In genomic region chrX:138874271-138874670, GRCh38 we compare ENCODE assay signal across 33 cellular contexts.
DNase-seq lines count a peak whose midpoint lies in the region; ATAC-seq and TF ChIP-seq lines count a peak whose summit lies in the region.
"Had no signal": no experiment of that assay in that cellular context is flagged by ENCODE, and none has a peak within 500 bp of the region (broad histone marks: within the 10 kb centered on the region; RNA-seq: fewer than 3 reads in every experiment).

No MANE protein-coding gene starts in this region.

- no peak for ATAC-seq in HG03175 (IDR thresholded peaks at IDR 0.05; ENCODE audit: unreplicated experiment)
- ATAC-seq: A549; CD8-positive, alpha-beta T cell had no signal

- intact Hi-C loops in dendritic cell treated with granulocyte-macrophage colony-stimulating factor and Interleukin-4, amounts not matched to agents 40 ng/mL and 50 ng/mL, for 4 days (cut with micrococcal nuclease), result no loop called here
- intact Hi-C loops in adrenal gland (cut with DNase I), result no loop called here

- H3K27ac Mint-ChIP-seq in dendritic cell treated with granulocyte-macrophage colony-stimulating factor and Interleukin-4, amounts not matched to agents 40 ng/mL and 50 ng/mL, for 4 days, result peak overlapping the region; percentile 52
- H3K27ac Mint-ChIP-seq: B cell; CD14-positive monocyte; CD4-positive, alpha-beta memory T cell; CD4-positive, alpha-beta T cell; CD4-positive, CD25-positive, alpha-beta regulatory T cell; CD8-positive, alpha-beta memory T cell; CD8-positive, alpha-beta T cell had no signal

- WGBS in trophoblast cell (ENCODE audit: extremely low coverage, insufficient coverage, insufficient read length), result no CpG with 5 or more reads among the region's 4 CpGs
- WGBS in adrenal gland, 4 donors, result 77 to 85% (median 79%) methylated on average over 4 of the region's 4 CpGs

- H2BK5ac ChIP-seq in trophoblast cell (ENCODE audit: low read depth, low read length, poor library complexity), result no peak overlapping the region

- H3K9ac ChIP-seq in trophoblast cell (ENCODE audit: low read length), result no peak overlapping the region
- H3K9ac ChIP-seq: BLaER1; BLaER1 treated with 17β-estradiol and CSF1 and Interleukin-3, amounts not matched to agents 10 nM and 100 nM had no signal

- no peaks in the 10 kb centered on the region for H3K9me3 ChIP-seq in trophoblast cell (ENCODE audit: insufficient read depth, low read depth, low read length)
- no peaks in the 10 kb centered on the region for H3K9me3 ChIP-seq in adrenal gland (replicated peaks in 1 of 3)
- H3K9me3 ChIP-seq: A549, BE2C, BLaER1, Caco-2 had no signal

- H4K12ac ChIP-seq in trophoblast cell (ENCODE audit: low read depth, low read length), result no peak overlapping the region

- no peak overlapping the region for H2BK12ac ChIP-seq in trophoblast cell (ENCODE audit: low read length)

- no peak overlapping the region for H2BK120ac ChIP-seq in trophoblast cell (ENCODE audit: insufficient read depth, low read length, poor library complexity)

- H3K9me3 Mint-ChIP-seq in dendritic cell treated with granulocyte-macrophage colony-stimulating factor and Interleukin-4, amounts not matched to agents 40 ng/mL and 50 ng/mL, for 4 days, result no peaks in the 10 kb centered on the region
- H3K9me3 Mint-ChIP-seq: CD14-positive monocyte; CD4-positive, alpha-beta T cell; CD8-positive, alpha-beta T cell had no signal

- DNase-seq in RPMI8226 (peak; percentile 68), trophoblast cell (peak; percentile 2 to 58), adrenal gland (no peak)
- DNase-seq in activated CD4-positive, alpha-beta T cell treated with anti-CD3 and anti-CD28 coated beads, Interleukin-2, amount 50 U/mL, for 48 hours, result no peak
- DNase-seq: 8988T; ACHN; AML-193; BE2C; C1 segment of cervical spinal cord; Caco-2; Calu3; CD4-positive, alpha-beta memory T cell; CD4-positive, alpha-beta T cell; CD4-positive, CD25-positive, alpha-beta regulatory T cell; CD8-positive, alpha-beta memory T cell; CD8-positive, alpha-beta T cell; COR-L47; DMS 273 treated with DMSO at 0.1 percent for 48 hours; DMS153; DMS53; DMS79; DMS79 treated with DMSO at 0.1 percent for 48 hours; DND-41; EL had no signal

- H3K79me2 ChIP-seq in trophoblast cell (ENCODE audit: control insufficient read depth, insufficient read depth, low read length, poor library complexity), result no peaks in the 10 kb centered on the region

- H3K23ac ChIP-seq in trophoblast cell (ENCODE audit: low read length), result no peak overlapping the region

- H3K4me1 Mint-ChIP-seq in dendritic cell treated with granulocyte-macrophage colony-stimulating factor and Interleukin-4, amounts not matched to agents 40 ng/mL and 50 ng/mL, for 4 days (ENCODE audit: low read depth), result peaks cover 18% of the 10 kb centered on the region
- H3K4me1 Mint-ChIP-seq: B cell; CD14-positive monocyte; CD4-positive, alpha-beta memory T cell; CD4-positive, CD25-positive, alpha-beta regulatory T cell; CD8-positive, alpha-beta memory T cell had no signal

- TF ChIP-seq CTCF in adrenal gland (IDR thresholded peaks at IDR 0.05), result no peak

- H3K27me3 ChIP-seq in trophoblast cell (ENCODE audit: insufficient read depth, low read length) (no peaks in the 10 kb centered on the region), adrenal gland (no peaks in the 10 kb centered on the region)
- H3K27me3 ChIP-seq: BE2C had no signal

- H3K4me1 ChIP-seq in trophoblast cell (ENCODE audit: control insufficient read depth in 1 of 2, insufficient read depth in 2 of 2, low read length in 2 of 2) (no peaks in the 10 kb centered on the region), adrenal gland (replicated peaks in 1 of 2) (no peaks in the 10 kb centered on the region)
- H3K4me1 ChIP-seq: A549, BE2C, BLaER1, Caco-2 had no signal

- H3K4me3 ChIP-seq in trophoblast cell (ENCODE audit: low read depth, low read length) (no peak overlapping the region), adrenal gland (no peak overlapping the region)
- H3K4me3 ChIP-seq: A549; BLaER1; BLaER1 treated with 17β-estradiol and CSF1 and Interleukin-3, amounts not matched to agents 10 nM and 100 nM had no signal

- no peak overlapping the region for H3K14ac ChIP-seq in trophoblast cell (ENCODE audit: low read length)

- H3K36me3 Mint-ChIP-seq in dendritic cell treated with granulocyte-macrophage colony-stimulating factor and Interleukin-4, amounts not matched to agents 40 ng/mL and 50 ng/mL, for 4 days (ENCODE audit: low read depth), result no peaks in the 10 kb centered on the region
- H3K36me3 Mint-ChIP-seq: CD14-positive monocyte; CD4-positive, alpha-beta memory T cell; CD4-positive, CD25-positive, alpha-beta regulatory T cell; CD8-positive, alpha-beta memory T cell; CD8-positive, alpha-beta T cell had no signal

- no peak overlapping the region for H3K27ac ChIP-seq in trophoblast cell (ENCODE audit: low read depth, low read length)
- no peak overlapping the region for H3K27ac ChIP-seq in adrenal gland
- H3K27ac ChIP-seq: 22Rv1; A549; BLaER1; BLaER1 treated with 17β-estradiol and CSF1 and Interleukin-3, amounts not matched to agents 10 nM and 100 nM; C4-2B had no signal

- H2AFZ ChIP-seq in trophoblast cell (ENCODE audit: insufficient read depth, low read length, poor library complexity), result no peak overlapping the region

- no peak overlapping the region for H3K4me3 Mint-ChIP-seq in dendritic cell treated with granulocyte-macrophage colony-stimulating factor and Interleukin-4, amounts not matched to agents 40 ng/mL and 50 ng/mL, for 4 days
- H3K4me3 Mint-ChIP-seq: B cell; CD14-positive monocyte; CD4-positive, alpha-beta memory T cell; CD4-positive, alpha-beta T cell; CD8-positive, alpha-beta memory T cell; CD8-positive, alpha-beta T cell had no signal

- H3K79me1 ChIP-seq in trophoblast cell (ENCODE audit: low read length), result no peaks in the 10 kb centered on the region

- no peak for TF ChIP-seq POLR2A in adrenal gland (IDR thresholded peaks at IDR 0.05)

- no peak overlapping the region for H3K18ac ChIP-seq in trophoblast cell (ENCODE audit: low read length)

- H3K36me3 ChIP-seq in trophoblast cell (ENCODE audit: control insufficient read depth in 1 of 2, insufficient read depth in 2 of 2, low read length in 2 of 2) (no peaks in the 10 kb centered on the region), adrenal gland (replicated peaks in 1 of 2) (no peaks in the 10 kb centered on the region)
- H3K36me3 ChIP-seq: BE2C; BLaER1; BLaER1 treated with 17β-estradiol and CSF1 and Interleukin-3, amounts not matched to agents 10 nM and 100 nM had no signal

- no peak overlapping the region for H3K4ac ChIP-seq in trophoblast cell (ENCODE audit: low read depth, low read length)

- H4K91ac ChIP-seq in trophoblast cell (ENCODE audit: low read depth, low read length), result no peak overlapping the region

- H4K8ac ChIP-seq in trophoblast cell (ENCODE audit: low read depth, low read length), result no peak overlapping the region

- H3K4me2 ChIP-seq in trophoblast cell (ENCODE audit: low read length), result no peak overlapping the region
- H3K4me2 ChIP-seq: A549, BLaER1 had no signal

- no peak overlapping the region for H2AK5ac ChIP-seq in trophoblast cell (ENCODE audit: low read length)

- H3K27me3 Mint-ChIP-seq in dendritic cell treated with granulocyte-macrophage colony-stimulating factor and Interleukin-4, amounts not matched to agents 40 ng/mL and 50 ng/mL, for 4 days, result no peaks in the 10 kb centered on the region
- H3K27me3 Mint-ChIP-seq: B cell; CD4-positive, alpha-beta memory T cell; CD4-positive, alpha-beta T cell; CD4-positive, CD25-positive, alpha-beta regulatory T cell had no signal

Comparison
In these comparisons a context has a peak if more than half of its experiments do, and no peak if none do; other contexts are left out.
1. DNase-seq: peak in RPMI8226 (single experiment) and trophoblast cell (2 of 2); none in adrenal gland (0 of 7) and activated CD4-positive, alpha-beta T cell treated with anti-CD3 and anti-CD28 coated beads, Interleukin-2, amount 50 U/mL, for 48 hours (0 of 2).